Comparison of ENCODE assay signal across 12 cellular contexts in the genomic region with DNA sequence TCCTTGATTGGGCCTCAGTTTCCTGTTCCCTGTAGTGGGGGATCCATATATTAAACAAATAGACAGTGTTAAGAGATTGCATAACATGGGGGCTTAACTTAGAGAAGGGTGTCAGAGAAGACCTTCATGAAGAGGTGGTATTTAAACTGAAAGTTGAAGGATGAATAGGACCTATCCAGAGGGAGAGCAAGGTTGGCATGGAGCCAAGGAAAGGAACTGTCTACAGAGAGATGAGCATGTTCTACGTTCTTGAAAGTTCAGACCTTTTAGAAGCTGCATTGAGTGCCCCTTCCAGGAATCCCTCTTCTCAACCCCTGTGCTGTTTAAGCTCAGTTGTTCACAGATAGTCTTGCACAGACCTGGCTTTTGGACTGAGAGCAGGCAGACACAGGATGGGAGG. TPM values are rescaled to one million over a fixed set of nuclear protein-coding genes. Genes with fewer than 3 reads are reported as not detected.
DNase-seq lines count a peak whose midpoint lies in the region; ATAC-seq and TF ChIP-seq lines count a peak whose summit lies in the region.
"Had no signal": no experiment of that assay in that cellular context is flagged by ENCODE, and none has a peak within 500 bp of the region (broad histone marks: within the 10 kb centered on the region; RNA-seq: fewer than 3 reads in every experiment).

No MANE protein-coding gene starts in this region.

- no peak for ATAC-seq in GM18907 (IDR thresholded peaks at IDR 0.05; ENCODE audit: unreplicated experiment)

- DNase-seq in left ventricle myocardium inferior (no peak), cardiac septum (ENCODE audit: low spot score) (no peak), hepatocyte (ENCODE audit: low spot score) (peak; percentile 42), superior temporal gyrus (ENCODE audit: extremely low spot score) (peak; percentile 38), HuH-7 (ENCODE audit: low spot score) (no peak), NCI-H1436 treated with DMSO at 0.1 percent for 48 hours (lab: John Stamatoyannopoulos, UW) (no peak)
- no peak for DNase-seq in activated CD4-positive, alpha-beta memory T cell treated with anti-CD3 and anti-CD28 coated beads, Interleukin-2, amount 10 ng/mL, durations not matched to agents 7 days and 5 days
- DNase-seq: NCI-H2081 had no signal

- no peak for TF ChIP-seq CTCF in left ventricle myocardium inferior (IDR thresholded peaks at IDR 0.05; ENCODE audit: borderline replicate concordance)
- TF ChIP-seq CTCF in hepatocyte (IDR thresholded peaks at IDR 0.05; ENCODE audit: poor library complexity), result no peak

- H3K27me3 ChIP-seq in left ventricle myocardium inferior (ENCODE audit: low read depth) (no peaks in the 10 kb centered on the region), hepatocyte (no peaks in the 10 kb centered on the region)
- H3K27me3 ChIP-seq: tibial nerve had no signal

- POLR2A ChIA-PET in activated CD4-positive, alpha-beta memory T cell treated with anti-CD3 and anti-CD28 coated beads, Interleukin-2, amount 10 ng/mL, durations not matched to agents 7 days and 5 days (lab: Charles Lee), result interaction anchor here (1.2 kb wide), 1 partner anchor 103 kb away, joined by 3 read pairs; no protein-coding TSS in a partner anchor

- H3K9me3 ChIP-seq in left ventricle myocardium inferior (replicated peaks), result no peaks in the 10 kb centered on the region
- no peaks in the 10 kb centered on the region for H3K9me3 ChIP-seq in hepatocyte (ENCODE audit: low read depth)
- H3K9me3 ChIP-seq: tibial nerve had no signal

- peaks cover 43% of the 10 kb centered on the region for H4K20me1 ChIP-seq in hepatocyte (ENCODE audit: insufficient read depth, poor library complexity, severe bottlenecking)

- H3K36me3 Mint-ChIP-seq in activated CD4-positive, alpha-beta memory T cell treated with anti-CD3 and anti-CD28 coated beads, Interleukin-2, amount 10 ng/mL, durations not matched to agents 7 days and 5 days (ENCODE audit: low read depth), result peaks cover 41% of the 10 kb centered on the region

- H3K36me3 ChIP-seq in left ventricle myocardium inferior (peaks cover 42% of the 10 kb centered on the region), hepatocyte (replicated peaks; ENCODE audit: insufficient read depth, low read depth) (no peaks in the 10 kb centered on the region)

- peaks cover 37% of the 10 kb centered on the region for H3K4me1 Mint-ChIP-seq in activated CD4-positive, alpha-beta memory T cell treated with anti-CD3 and anti-CD28 coated beads, Interleukin-2, amount 10 ng/mL, durations not matched to agents 7 days and 5 days

- H3K4me3 ChIP-seq in left ventricle myocardium inferior (peak overlapping the region; percentile 90), hepatocyte (no peak overlapping the region)
- H3K4me3 ChIP-seq: lung, SK-N-MC had no signal

- H3K9me3 Mint-ChIP-seq in activated CD4-positive, alpha-beta memory T cell treated with anti-CD3 and anti-CD28 coated beads, Interleukin-2, amount 10 ng/mL, durations not matched to agents 7 days and 5 days, result no peaks in the 10 kb centered on the region

- peak overlapping the region; percentile 93 for H3K4me2 ChIP-seq in hepatocyte

- no peak overlapping the region for H2AFZ ChIP-seq in hepatocyte

- no peaks in the 10 kb centered on the region for H3K27me3 Mint-ChIP-seq in activated CD4-positive, alpha-beta memory T cell treated with anti-CD3 and anti-CD28 coated beads, Interleukin-2, amount 10 ng/mL, durations not matched to agents 7 days and 5 days

- WGBS in hepatocyte (ENCODE audit: low lambda C conversion rate, missing lambda C conversion rate), result 47% methylated on average over 1 of the region's 1 CpG

- intact Hi-C loops in left ventricle myocardium inferior (cut with micrococcal nuclease) (no loop called here), cardiac septum (cut with DNase I) (loop anchor here (5.0 kb wide), 2 partner anchors 184 to 224 kb away; partner anchors contain the start of gene KCTD6)

- H3K27ac ChIP-seq in left ventricle myocardium inferior (replicated peaks) (no peak overlapping the region), hepatocyte (no peak overlapping the region)
- H3K27ac ChIP-seq: SK-N-MC had no signal

- H3K4me1 ChIP-seq in left ventricle myocardium inferior, result peaks cover 57% of the 10 kb centered on the region
- peaks cover 21% of the 10 kb centered on the region for H3K4me1 ChIP-seq in hepatocyte (ENCODE audit: insufficient read depth)

- H3K27ac Mint-ChIP-seq in activated CD4-positive, alpha-beta memory T cell treated with anti-CD3 and anti-CD28 coated beads, Interleukin-2, amount 10 ng/mL, durations not matched to agents 7 days and 5 days, result peak overlapping the region; percentile 29

- CTCF ChIA-PET in activated CD4-positive, alpha-beta memory T cell treated with anti-CD3 and anti-CD28 coated beads, Interleukin-2, amount 10 ng/mL, durations not matched to agents 7 days and 5 days (lab: Charles Lee), result interaction anchor here (0.9 to 4.7 kb wide), 10 partner anchors 8 to 322 kb away, joined by 3 to 50 read pairs (median 26); partner anchors contain the start of genes KCTD6 and PXK

- H3K9me2 ChIP-seq in hepatocyte (replicated peaks; ENCODE audit: insufficient read depth), result no peaks in the 10 kb centered on the region

- no peak overlapping the region for H3K4me3 Mint-ChIP-seq in activated CD4-positive, alpha-beta memory T cell treated with anti-CD3 and anti-CD28 coated beads, Interleukin-2, amount 10 ng/mL, durations not matched to agents 7 days and 5 days

- H3K79me2 ChIP-seq in hepatocyte, result peaks cover 66% of the 10 kb centered on the region

RNA-seq across cellular contexts. Expression of gene HTD2, which starts 2.4 kb away (rescaled TPM):
- total RNA-seq in left ventricle myocardium inferior (13.0 TPM), cardiac septum (12.9 TPM), hepatocyte (4.5 and 13.0 TPM in 2 replicates)
- 1 to 10 TPM; 6.3 to 8.5 TPM for total RNA-seq in activated CD4-positive, alpha-beta memory T cell treated with anti-CD3 and anti-CD28 coated beads, Interleukin-2, amount 10 ng/mL, durations not matched to agents 7 days and 5 days
- polyA plus RNA-seq in hepatocyte, result 18.1 and 19.0 TPM in 2 replicates

RNA-seq across cellular contexts. Expression of gene RPP14, which starts 2.7 kb away (rescaled TPM):
- total RNA-seq in left ventricle myocardium inferior, result 22.7 TPM
- total RNA-seq in cardiac septum, result 17.0 TPM
- total RNA-seq in activated CD4-positive, alpha-beta memory T cell treated with anti-CD3 and anti-CD28 coated beads, Interleukin-2, amount 10 ng/mL, durations not matched to agents 7 days and 5 days, result 10 to 100 TPM; 10.7 to 11.2 TPM
- 18.3 and 18.5 TPM in 2 replicates for total RNA-seq in hepatocyte
- polyA plus RNA-seq in hepatocyte, result 13.8 and 14.0 TPM in 2 replicates

RNA-seq across cellular contexts. Expression of gene PXK, which starts 24.0 kb away (rescaled TPM):
- total RNA-seq in left ventricle myocardium inferior (9.2 TPM), cardiac septum (10.8 TPM), hepatocyte (29.5 and 31.3 TPM in 2 replicates)
- total RNA-seq in activated CD4-positive, alpha-beta memory T cell treated with anti-CD3 and anti-CD28 coated beads, Interleukin-2, amount 10 ng/mL, durations not matched to agents 7 days and 5 days, result 10 to 100 TPM; 50.7 to 51.2 TPM
- 37.8 and 38.7 TPM in 2 replicates for polyA plus RNA-seq in hepatocyte

Comparison
In these comparisons a context has a peak if more than half of its experiments do, and no peak if none do; other contexts are left out.
1. DNase-seq: peak in hepatocyte (single experiment) and superior temporal gyrus (single experiment); none in left ventricle myocardium inferior (single experiment), cardiac septum (single experiment), activated CD4-positive, alpha-beta memory T cell treated with anti-CD3 and anti-CD28 coated beads, Interleukin-2, amount 10 ng/mL, durations not matched to agents 7 days and 5 days (single experiment), HuH-7 (single experiment) and NCI-H1436 treated with DMSO at 0.1 percent for 48 hours (single experiment).